12 cellular contexts compared by ENCODE assay signal in genomic region chr10:79268717-79269116, GRCh38.
DNase-seq lines count a peak whose midpoint lies in the region; ATAC-seq and TF ChIP-seq lines count a peak whose summit lies in the region.
"Had no signal": no experiment of that assay in that cellular context is flagged by ENCODE, and none has a peak within 500 bp of the region (broad histone marks: within the 10 kb centered on the region; RNA-seq: fewer than 3 reads in every experiment).

No MANE protein-coding gene starts in this region.

- H3K36me3 Mint-ChIP-seq in Caco-2 (ENCODE audit: insufficient read depth, unreplicated experiment) = peaks cover 18% of the 10 kb centered on the region

- 62 to 76% methylated on average over 6 to 7 of the region's 7 CpGs for WGBS in esophagus squamous epithelium, 2 donors

- peak overlapping the region; percentile 72 for H3K27ac Mint-ChIP-seq in Caco-2 (ENCODE audit: unreplicated experiment)

- no peaks in the 10 kb centered on the region for H4K20me1 ChIP-seq in PC-3 (ENCODE audit: low read length)

- no peak overlapping the region for H3K4me2 ChIP-seq in PC-3 (ENCODE audit: low read length)
- peak overlapping the region; percentile 57 for H3K4me2 ChIP-seq in skeletal muscle satellite cell (ENCODE audit: low read length)

- H3K9me3 ChIP-seq in Caco-2 (no peaks in the 10 kb centered on the region), PC-3 (ENCODE audit: low read length) (no peaks in the 10 kb centered on the region), esophagus squamous epithelium (no peaks in the 10 kb centered on the region), skeletal muscle satellite cell (replicated peaks; ENCODE audit: low read length) (no peaks in the 10 kb centered on the region)

- no peak for TF ChIP-seq POLR2A in esophagus squamous epithelium (IDR thresholded peaks at IDR 0.05)

- H3K4me1 ChIP-seq in Caco-2 (peaks cover 5% of the 10 kb centered on the region; the same call in 1 of the 2 replicates), PC-3 (ENCODE audit: insufficient read depth, low read length) (peaks cover 47% of the 10 kb centered on the region), esophagus squamous epithelium (peaks cover 49 to 100% (median 78%) of the 10 kb centered on the region in 3 donors), skeletal muscle satellite cell (ENCODE audit: control insufficient read depth, insufficient read depth, low read length) (peaks cover 51% of the 10 kb centered on the region)

- peaks cover 2% of the 10 kb centered on the region for H3K36me3 ChIP-seq in Caco-2 (ENCODE audit: control insufficient read depth, insufficient read depth, low read length)
- 0 out of 2 replicates have a peak, but pooled peaks cover 2% of the 10 kb centered on the region for H3K36me3 ChIP-seq in PC-3 (ENCODE audit: low read depth, low read length)
- H3K36me3 ChIP-seq in esophagus squamous epithelium = peaks cover 0 to 60% (median 0%) of the 10 kb centered on the region in 3 donors
- peaks cover 42% of the 10 kb centered on the region for H3K36me3 ChIP-seq in skeletal muscle satellite cell (ENCODE audit: insufficient read depth, low read length)

- no peak overlapping the region for H3K4me3 Mint-ChIP-seq in Caco-2 (ENCODE audit: unreplicated experiment)

- H2AFZ ChIP-seq in PC-3 (ENCODE audit: low read length) = no peak overlapping the region

- H3F3A ChIP-seq in PC-3 (ENCODE audit: low read length, unreplicated experiment) = no peaks in the 10 kb centered on the region

- H3K9me2 ChIP-seq in PC-3 (replicated peaks; ENCODE audit: low read length) = no peaks in the 10 kb centered on the region

- H3K27ac ChIP-seq in PC-3 (ENCODE audit: low read length) (no peak overlapping the region), esophagus squamous epithelium (peak overlapping the region in 3 of 4 donors; percentile 13 to 81 (median 73))

- H3K4me1 Mint-ChIP-seq in Caco-2 (ENCODE audit: low read depth, unreplicated experiment) = peaks cover 5% of the 10 kb centered on the region

- peak; percentile 3; the same call in 1 of the 2 replicates for ATAC-seq in PC-3
- no peak for ATAC-seq in GM18511 (IDR thresholded peaks at IDR 0.05; ENCODE audit: unreplicated experiment)
- ATAC-seq: sciatic nerve had no signal

- intact Hi-C loops in Caco-2 (cut with micrococcal nuclease; ENCODE audit: unreplicated experiment) (no loop called here), PC-3 (cut with micrococcal nuclease) (no loop called here), esophagus squamous epithelium (cut with DNase I) (no loop called here)

- no peaks in the 10 kb centered on the region for H3K27me3 Mint-ChIP-seq in Caco-2 (ENCODE audit: insufficient read depth, unreplicated experiment)

- BruUV-seq in Caco-2 (replicated peaks; lab: Mats Ljungman, UMichigan) (no TSS peak), PC-3 (replicated peaks; lab: Mats Ljungman, UMichigan) (no TSS peak)

- POLR2A ChIA-PET in Caco-2 (lab: Charles Lee) (no interaction called here), PC-3 (lab: Charles Lee; ENCODE audit: unreplicated experiment) (interaction anchor here (0.6 kb wide), 1 partner anchor 23 kb away, joined by 3 read pairs; no protein-coding TSS in a partner anchor)

- DNase-seq in Caco-2 = no peak
- DNase-seq in PC-3 = no peak
- DNase-seq in esophagus squamous epithelium (lab: John Stamatoyannopoulos, UW) = no peak
- no peak for DNase-seq in amniotic stem cell (lab: John Stamatoyannopoulos, UW)
- no peak for DNase-seq in iPS-NIHi11 (ENCODE audit: low spot score)
- DNase-seq in SHP77 (lab: John Stamatoyannopoulos, UW) = no peak
- DNase-seq: activated gamma-delta T cell treated with Interleukin-2 at 50 U/mL for 16 hours, NCI-H1436, NCI-H69 had no signal

- H3K9ac ChIP-seq in PC-3 (ENCODE audit: low read length) (no peak overlapping the region), skeletal muscle satellite cell (ENCODE audit: low read depth, low read length) (no peak overlapping the region)

- H3K79me2 ChIP-seq in PC-3 (ENCODE audit: low read length) = peaks cover 7% of the 10 kb centered on the region

- H3K9me3 Mint-ChIP-seq in Caco-2 (ENCODE audit: unreplicated experiment) = no peaks in the 10 kb centered on the region

- H3K4me3 ChIP-seq in Caco-2 (ENCODE audit: low read depth, low read length) = no peak overlapping the region
- no peak overlapping the region for H3K4me3 ChIP-seq in PC-3 (ENCODE audit: low read length)
- no peak overlapping the region for H3K4me3 ChIP-seq in esophagus squamous epithelium
- H3K4me3 ChIP-seq in skeletal muscle satellite cell (ENCODE audit: low read length) = no peak overlapping the region

- CTCF ChIA-PET in Caco-2 (lab: Charles Lee) = no interaction called here
- CTCF ChIA-PET in PC-3 (lab: Charles Lee) = interaction anchor here (0.6 kb wide), 1 partner anchor 67 kb away, joined by 3 read pairs; no protein-coding TSS in a partner anchor

- TF ChIP-seq CTCF in Caco-2 (IDR thresholded peaks at IDR 0.05; ENCODE audit: insufficient read depth in 1 of 2, low read depth in 1 of 2, low read length in 1 of 2, severe bottlenecking in 1 of 2, unreplicated experiment in 1 of 2) (no peak), PC-3 (conservative IDR thresholded peaks at IDR 0.05; ENCODE audit: low read depth, low read length) (no peak), esophagus squamous epithelium (IDR thresholded peaks at IDR 0.05) (no peak)

- H3K27me3 ChIP-seq in Caco-2 (replicated peaks; ENCODE audit: control insufficient read depth, insufficient read depth, low read length) = no peaks in the 10 kb centered on the region
- H3K27me3 ChIP-seq in PC-3 (ENCODE audit: low read length) = no peaks in the 10 kb centered on the region
- no peaks in the 10 kb centered on the region for H3K27me3 ChIP-seq in esophagus squamous epithelium
- no peaks in the 10 kb centered on the region for H3K27me3 ChIP-seq in skeletal muscle satellite cell (ENCODE audit: control insufficient read depth, insufficient read depth, low read length)
